ENCODE assay signal across 20 cellular contexts in the genomic region with DNA sequence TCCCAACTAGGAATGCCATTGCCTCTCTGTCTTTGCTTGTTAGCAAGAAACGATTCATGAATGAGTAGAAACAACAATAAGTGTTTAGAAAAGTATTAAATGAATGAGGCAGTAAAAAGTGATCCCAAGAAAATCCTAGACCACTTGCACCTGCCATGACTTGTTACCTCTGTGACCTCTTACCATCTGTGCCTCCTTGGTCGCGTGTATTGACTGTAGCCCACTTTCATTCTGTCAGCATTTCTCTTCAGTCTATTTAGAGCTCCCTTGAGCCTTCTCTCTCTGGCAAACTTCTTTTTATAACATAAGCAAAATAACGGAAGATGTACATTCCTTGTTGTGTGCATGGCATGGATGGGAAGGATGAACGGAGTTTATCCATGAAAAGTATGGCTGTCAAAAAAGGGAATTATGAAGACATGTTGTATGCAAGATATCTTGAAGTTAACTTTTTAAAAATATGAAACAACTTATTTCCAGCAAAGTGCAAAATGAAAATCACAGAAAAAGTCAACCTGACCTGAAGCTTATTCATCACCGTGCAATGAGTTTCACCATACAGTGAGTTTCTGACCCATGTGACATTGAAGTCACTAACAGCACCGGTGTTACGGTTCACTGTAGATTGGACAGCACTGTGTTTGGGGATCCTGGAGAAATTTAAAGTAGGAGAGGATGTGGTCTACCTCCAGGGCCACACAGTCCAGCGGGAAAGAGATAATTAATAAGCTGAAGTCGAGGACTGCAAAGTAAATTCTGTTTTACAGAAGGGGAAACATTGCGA. TPM values are rescaled to one million over a fixed set of nuclear protein-coding genes. Genes with fewer than 3 reads are reported as not detected.
"Had no signal": no experiment of that assay in that cellular context is flagged by ENCODE, and none has a peak within 500 bp of the region (broad histone marks: within the 10 kb centered on the region; RNA-seq: fewer than 3 reads in every experiment).

No MANE protein-coding gene starts in this region.

- H3K27me3 Mint-ChIP-seq: IgD-negative memory B cell had no signal

- H3K36me3 ChIP-seq: SJCRH30 had no signal

- H3K27ac Mint-ChIP-seq: IgD-negative memory B cell had no signal

- DNase-seq: NCI-H1092; NCI-H1105 treated with DMSO at 0.1 percent for 48 hours; NCI-H1417 treated with DMSO at 0.1 percent for 48 hours; NCI-H146; NCI-H1930; NCI-H2081; NCI-H2107; NCI-H345; NCI-H526 treated with DMSO at 0.1 percent for 48 hours; NCI-H748 treated with DMSO at 0.1 percent for 48 hours; NK-92 treated with Interleukin-12 subunit alpha and Interleukin-12 subunit beta, amount 100 ng/mL, for 24 hours; OCI-M1; PC-9; SHP77 treated with DMSO at 0.1 percent for 48 hours; SJCRH30 had no signal

- H3K4me3 Mint-ChIP-seq: IgD-negative memory B cell had no signal

- H3K4me2 ChIP-seq: PC-9 had no signal

- H2AFZ ChIP-seq: PC-9 had no signal

- H3K36me3 Mint-ChIP-seq: IgD-negative memory B cell had no signal

- H3K4me3 ChIP-seq: K562, PC-9, SJCRH30 had no signal

- H3K4me1 ChIP-seq: SJCRH30 had no signal

- H3K27me3 ChIP-seq: SJCRH30 had no signal

- H3K4me1 Mint-ChIP-seq: IgD-negative memory B cell had no signal

- H3K27ac ChIP-seq: HL-60, PC-9, RWPE1, SJCRH30 had no signal

- H3K9me3 ChIP-seq: SJCRH30 had no signal

RNA-seq across cellular contexts. Expression of gene KCNK1, which starts 47.7 kb away (rescaled TPM):
- total RNA-seq: LHCN-M2, SJCRH30 had no signal
